Comparison of ENCODE assay signal across 29 cellular contexts in genomic region chr17:83115202-83115651, GRCh38.
"Had no signal": no experiment of that assay in that cellular context is flagged by ENCODE, and none has a peak within 500 bp of the region (broad histone marks: within the 10 kb centered on the region; RNA-seq: fewer than 3 reads in every experiment).

No MANE protein-coding gene starts in this region.

- ATAC-seq: activated CD8-positive, alpha-beta T cell treated with anti-CD3 and anti-CD28 coated beads for 36 hours; activated T-cell treated with anti-CD3 and anti-CD28 coated beads, Interleukin-2, amount 50 U/mL, for 4 hours; activated T-helper 17 cell treated with anti-CD3 and anti-CD28 coated beads, Interleukin-2, amount 50 U/mL, for 72 hours; gastroesophageal sphincter; T-helper 17 cell; WTC11 had no signal

- DNase-seq: activated CD4-positive, alpha-beta T cell treated with anti-CD3 and anti-CD28 coated beads for 1 hour; activated CD4-positive, alpha-beta T cell treated with anti-CD3 and anti-CD28 coated beads for 4 hours; activated CD4-positive, alpha-beta T cell treated with anti-CD3 and anti-CD28 coated beads, Interleukin-2, amount 10 ng/mL, durations not matched to agents 7 days and 5 days; activated CD4-positive, alpha-beta T cell treated with anti-CD3 and anti-CD28 coated beads, Interleukin-2, amount 50 U/mL, for 48 hours; activated CD8-positive, alpha-beta memory T cell treated with anti-CD3 and anti-CD28 coated beads for 24 hours; activated CD8-positive, alpha-beta T cell treated with anti-CD3 and anti-CD28 coated beads for 36 hours; activated effector memory CD4-positive, alpha-beta T cell treated with Interleukin-2 at 50 U/mL for 16 hours; activated gamma-delta T cell treated with Interleukin-2 at 50 U/mL for 16 hours; activated naive CD4-positive, alpha-beta T cell treated with anti-CD3 and anti-CD28 coated beads, Interleukin-2, amount 50 U/mL, for 16 hours; activated naive CD4-positive, alpha-beta T cell treated with Interleukin-2 at 50 U/mL for 16 hours; activated T-cell treated with anti-CD3 and anti-CD28 coated beads, Interleukin-2, amount 50 U/mL, for 4 hours; amniotic stem cell; anterior cingulate cortex; brain microvascular endothelial cell; caudate nucleus; cortex of kidney; effector CD8-positive, alpha-beta T cell; esophagus squamous epithelium; foreskin melanocyte; T-helper 1 cell; T-helper 17 cell; T1000 had no signal

- H3K27me3 ChIP-seq: brain microvascular endothelial cell had no signal

- H3K36me3 Mint-ChIP-seq: activated naive CD8-positive, alpha-beta T cell; WTC11 had no signal

- H3K27ac ChIP-seq: brain microvascular endothelial cell, epithelial cell of prostate, esophagus squamous epithelium, gastroesophageal sphincter, VCaP had no signal

- H3K4me3 ChIP-seq: esophagus squamous epithelium, gastroesophageal sphincter had no signal

- H3K9me3 ChIP-seq: esophagus squamous epithelium, gastroesophageal sphincter had no signal

- H3K9me3 Mint-ChIP-seq: activated CD8-positive, alpha-beta T cell treated with anti-CD3 and anti-CD28 coated beads for 36 hours; activated T-cell treated with anti-CD3 and anti-CD28 coated beads, Interleukin-2, amount 50 U/mL, for 4 hours; activated T-helper 17 cell treated with anti-CD3 and anti-CD28 coated beads, Interleukin-2, amount 50 U/mL, for 72 hours; T-helper 2 cell treated with Interferon-gamma antibody and Interleukin-4, amounts not matched to agents 5 μg/mL and 100 μg/mL, for 36 hours; WTC11 had no signal

- H3K4me3 Mint-ChIP-seq: activated CD4-positive, alpha-beta T cell treated with anti-CD3 and anti-CD28 coated beads, Interleukin-2, amount 10 ng/mL, durations not matched to agents 7 days and 5 days; activated CD8-positive, alpha-beta T cell treated with anti-CD3 and anti-CD28 coated beads for 36 hours; activated naive CD8-positive, alpha-beta T cell; activated T-cell treated with anti-CD3 and anti-CD28 coated beads, Interleukin-2, amount 50 U/mL, for 4 hours; activated T-helper 17 cell treated with anti-CD3 and anti-CD28 coated beads, Interleukin-2, amount 50 U/mL, for 72 hours; T-helper 17 cell; T-helper 2 cell treated with Interferon-gamma antibody and Interleukin-4, amounts not matched to agents 5 μg/mL and 100 μg/mL, for 36 hours; WTC11 had no signal

- H3K27ac Mint-ChIP-seq: activated CD4-positive, alpha-beta T cell treated with anti-CD3 and anti-CD28 coated beads, Interleukin-2, amount 10 ng/mL, durations not matched to agents 7 days and 5 days; activated CD8-positive, alpha-beta T cell treated with anti-CD3 and anti-CD28 coated beads for 36 hours; activated naive CD8-positive, alpha-beta T cell; activated T-helper 17 cell treated with anti-CD3 and anti-CD28 coated beads, Interleukin-2, amount 50 U/mL, for 72 hours; T-helper 17 cell; T-helper 2 cell treated with Interferon-gamma antibody and Interleukin-4, amounts not matched to agents 5 μg/mL and 100 μg/mL, for 36 hours; WTC11 had no signal

- H3K36me3 ChIP-seq: brain microvascular endothelial cell, esophagus squamous epithelium, gastroesophageal sphincter had no signal
